In the genomic region with DNA sequence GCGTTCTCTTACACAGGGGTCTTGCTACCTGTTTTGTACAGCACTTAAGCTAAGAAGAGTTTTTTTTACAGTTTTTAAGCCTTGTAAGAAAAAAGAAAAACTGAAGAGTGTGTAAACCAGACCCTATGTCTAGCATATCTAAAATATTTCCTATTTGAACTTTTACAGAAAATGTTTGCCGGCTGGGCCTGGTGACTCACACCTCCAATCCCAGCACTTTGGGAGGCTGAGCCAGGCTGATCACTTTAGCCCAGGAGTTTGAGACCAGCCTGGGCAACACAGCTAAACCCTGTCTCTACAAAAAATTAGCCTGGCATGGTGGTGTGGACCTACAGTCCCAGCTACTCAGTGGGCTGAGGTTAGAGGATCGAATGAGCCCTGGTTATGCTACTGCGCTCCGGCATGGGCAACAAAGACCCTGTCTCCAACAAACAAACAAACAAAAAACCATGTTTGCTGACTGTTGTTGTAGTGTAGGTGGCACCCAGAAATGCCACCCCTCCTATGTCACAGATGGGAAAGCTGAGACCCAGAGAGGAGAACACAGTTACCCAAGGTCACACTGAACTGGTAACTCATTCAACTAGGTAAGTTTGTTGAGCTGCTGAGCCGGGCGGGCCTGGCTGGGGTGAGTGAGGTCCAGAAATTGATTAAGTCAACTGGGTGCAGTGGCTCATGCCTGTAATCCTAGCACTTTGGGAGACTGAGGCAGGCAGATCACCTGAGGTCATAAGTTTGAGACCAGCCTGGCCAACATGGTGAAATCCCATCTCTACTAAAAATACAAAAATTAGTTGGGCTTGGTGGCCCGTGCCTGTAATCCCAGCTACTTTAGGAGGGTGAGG, we compare ENCODE assay signal across 8 cellular contexts. TPM values are rescaled to one million over a fixed set of nuclear protein-coding genes. Genes with fewer than 3 reads are reported as not detected.
DNase-seq lines count a peak whose midpoint lies in the region; ATAC-seq and TF ChIP-seq lines count a peak whose summit lies in the region.

No MANE protein-coding gene starts in this region.

- H3K27ac Mint-ChIP-seq in activated CD4-positive, alpha-beta T cell treated with anti-CD3 and anti-CD28 coated beads, Interleukin-2, amount 10 ng/mL, durations not matched to agents 24 days and 14 days: peak overlapping the region; percentile 97
- H3K27ac Mint-ChIP-seq in activated CD4-positive, alpha-beta memory T cell treated with anti-CD3 and anti-CD28 coated beads for 36 hours: peak overlapping the region; percentile 77
- peak overlapping the region; percentile 94 for H3K27ac Mint-ChIP-seq in stimulated activated effector memory CD8-positive, alpha-beta T cell treated with anti-CD3 and anti-CD28 coated beads, Interleukin-12 subunit alpha, Interleukin-12 subunit beta, amount 100 ng/mL, for 72 hours

- intact Hi-C loops in activated CD4-positive, alpha-beta T cell treated with anti-CD3 and anti-CD28 coated beads, Interleukin-2, amount 10 ng/mL, durations not matched to agents 24 days and 14 days (cut with micrococcal nuclease): no loop called here
- intact Hi-C loops in activated CD4-positive, alpha-beta memory T cell treated with anti-CD3 and anti-CD28 coated beads for 36 hours (cut with micrococcal nuclease): loop anchor here (5.0 kb wide), 1 partner anchor 187 kb away; the partner anchor contains the start of genes QPCTL and SNRPD2

- DNase-seq in activated CD4-positive, alpha-beta T cell treated with anti-CD3 and anti-CD28 coated beads, Interleukin-2, amount 10 ng/mL, durations not matched to agents 24 days and 14 days: no peak
- DNase-seq in activated CD4-positive, alpha-beta T cell treated with anti-CD3 and anti-CD28 coated beads for 4 hours: no peak
- no peak for DNase-seq in activated CD4-positive, alpha-beta memory T cell treated with anti-CD3 and anti-CD28 coated beads for 36 hours
- DNase-seq in fibroblast of the aortic adventitia (ENCODE audit: low read depth): peak; percentile 56
- no peak for DNase-seq in stimulated activated effector memory CD8-positive, alpha-beta T cell treated with anti-CD3 and anti-CD28 coated beads, Interleukin-12 subunit alpha, Interleukin-12 subunit beta, amount 100 ng/mL, for 72 hours (ENCODE audit: low spot score in 2 of 2)
- DNase-seq in GOT3 (lab: John Stamatoyannopoulos, UW): no peak

- H3K4me3 Mint-ChIP-seq in activated CD4-positive, alpha-beta T cell treated with anti-CD3 and anti-CD28 coated beads, Interleukin-2, amount 10 ng/mL, durations not matched to agents 24 days and 14 days: peak overlapping the region; percentile 92
- peak overlapping the region; percentile 59 for H3K4me3 Mint-ChIP-seq in activated CD4-positive, alpha-beta memory T cell treated with anti-CD3 and anti-CD28 coated beads for 36 hours
- peak overlapping the region; percentile 98 for H3K4me3 Mint-ChIP-seq in stimulated activated effector memory CD8-positive, alpha-beta T cell treated with anti-CD3 and anti-CD28 coated beads, Interleukin-12 subunit alpha, Interleukin-12 subunit beta, amount 100 ng/mL, for 72 hours

- H3K27me3 Mint-ChIP-seq in activated CD4-positive, alpha-beta T cell treated with anti-CD3 and anti-CD28 coated beads, Interleukin-2, amount 10 ng/mL, durations not matched to agents 24 days and 14 days: no peaks in the 10 kb centered on the region
- no peaks in the 10 kb centered on the region for H3K27me3 Mint-ChIP-seq in activated CD4-positive, alpha-beta memory T cell treated with anti-CD3 and anti-CD28 coated beads for 36 hours

- no peaks in the 10 kb centered on the region for H3K9me3 Mint-ChIP-seq in activated CD4-positive, alpha-beta T cell treated with anti-CD3 and anti-CD28 coated beads, Interleukin-2, amount 10 ng/mL, durations not matched to agents 24 days and 14 days
- no peaks in the 10 kb centered on the region for H3K9me3 Mint-ChIP-seq in activated CD4-positive, alpha-beta memory T cell treated with anti-CD3 and anti-CD28 coated beads for 36 hours
- H3K9me3 Mint-ChIP-seq in stimulated activated effector memory CD8-positive, alpha-beta T cell treated with anti-CD3 and anti-CD28 coated beads, Interleukin-12 subunit alpha, Interleukin-12 subunit beta, amount 100 ng/mL, for 72 hours: no peaks in the 10 kb centered on the region

- peaks cover 15% of the 10 kb centered on the region for H3K36me3 Mint-ChIP-seq in activated CD4-positive, alpha-beta T cell treated with anti-CD3 and anti-CD28 coated beads, Interleukin-2, amount 10 ng/mL, durations not matched to agents 24 days and 14 days (ENCODE audit: low read depth)
- peaks cover 4% of the 10 kb centered on the region for H3K36me3 Mint-ChIP-seq in activated CD4-positive, alpha-beta memory T cell treated with anti-CD3 and anti-CD28 coated beads for 36 hours
- peaks cover 25% of the 10 kb centered on the region for H3K36me3 Mint-ChIP-seq in stimulated activated effector memory CD8-positive, alpha-beta T cell treated with anti-CD3 and anti-CD28 coated beads, Interleukin-12 subunit alpha, Interleukin-12 subunit beta, amount 100 ng/mL, for 72 hours

- TF ChIP-seq CTCF in fibroblast of the aortic adventitia (IDR thresholded peaks at IDR 0.05; ENCODE audit: insufficient read depth, low read length): no peak

- no peak overlapping the region for H3K4me3 ChIP-seq in fibroblast of the aortic adventitia (ENCODE audit: low read depth, low read length)

- no peak for ATAC-seq in stimulated activated effector memory CD8-positive, alpha-beta T cell treated with anti-CD3 and anti-CD28 coated beads, Interleukin-12 subunit alpha, Interleukin-12 subunit beta, amount 100 ng/mL, for 72 hours
- ATAC-seq in HG03280 (IDR thresholded peaks at IDR 0.05; ENCODE audit: unreplicated experiment): no peak
- ATAC-seq in GM21528 (IDR thresholded peaks at IDR 0.05; ENCODE audit: low FRiP score, unreplicated experiment): no peak

- POLR2A ChIA-PET in activated CD4-positive, alpha-beta memory T cell treated with anti-CD3 and anti-CD28 coated beads for 36 hours (lab: Charles Lee): interaction anchor here (1.7 kb wide), 2 partner anchors 9 to 137 kb away, joined by 4 to 6 read pairs; no protein-coding TSS in a partner anchor

- CTCF ChIA-PET in activated CD4-positive, alpha-beta memory T cell treated with anti-CD3 and anti-CD28 coated beads for 36 hours (lab: Charles Lee): interaction anchor here (0.5 to 2.3 kb wide), 12 partner anchors 8 to 264 kb away, joined by 3 to 15 read pairs (median 3); partner anchors contain the start of genes PPM1N, RTN2 and SIX5

- H3K4me1 Mint-ChIP-seq in activated CD4-positive, alpha-beta T cell treated with anti-CD3 and anti-CD28 coated beads, Interleukin-2, amount 10 ng/mL, durations not matched to agents 24 days and 14 days: peaks cover 34% of the 10 kb centered on the region
- H3K4me1 Mint-ChIP-seq in activated CD4-positive, alpha-beta memory T cell treated with anti-CD3 and anti-CD28 coated beads for 36 hours (ENCODE audit: low read depth): peaks cover 25% of the 10 kb centered on the region
- H3K4me1 Mint-ChIP-seq in stimulated activated effector memory CD8-positive, alpha-beta T cell treated with anti-CD3 and anti-CD28 coated beads, Interleukin-12 subunit alpha, Interleukin-12 subunit beta, amount 100 ng/mL, for 72 hours: peaks cover 24% of the 10 kb centered on the region

RNA-seq across cellular contexts. Expression of gene VASP, which starts 1.9 kb away (rescaled TPM):
- 215 and 219 TPM in 2 replicates for total RNA-seq in activated CD4-positive, alpha-beta T cell treated with anti-CD3 and anti-CD28 coated beads, Interleukin-2, amount 10 ng/mL, durations not matched to agents 24 days and 14 days
- total RNA-seq in activated CD4-positive, alpha-beta memory T cell treated with anti-CD3 and anti-CD28 coated beads for 36 hours: 100 to 1,000 TPM; 167 to 174 TPM
- 31.6 and 33.3 TPM in 2 replicates for total RNA-seq in fibroblast of the aortic adventitia (ENCODE audit: low replicate concordance)

RNA-seq across cellular contexts. Expression of gene PPM1N, which starts 7.1 kb away (rescaled TPM):
- 1.3 and 1.9 TPM in 2 replicates for total RNA-seq in activated CD4-positive, alpha-beta T cell treated with anti-CD3 and anti-CD28 coated beads, Interleukin-2, amount 10 ng/mL, durations not matched to agents 24 days and 14 days
- 1 to 10 TPM; 3.5 to 3.6 TPM for total RNA-seq in activated CD4-positive, alpha-beta memory T cell treated with anti-CD3 and anti-CD28 coated beads for 36 hours
- total RNA-seq in fibroblast of the aortic adventitia (ENCODE audit: low replicate concordance): 0.99 and 2.4 TPM in 2 replicates

RNA-seq across cellular contexts. Expression of gene RTN2, which starts 8.5 kb away (rescaled TPM):
- total RNA-seq in activated CD4-positive, alpha-beta T cell treated with anti-CD3 and anti-CD28 coated beads, Interleukin-2, amount 10 ng/mL, durations not matched to agents 24 days and 14 days: 2.6 and 2.8 TPM in 2 replicates
- 1 to 10 TPM; 1.5 to 2.2 TPM for total RNA-seq in activated CD4-positive, alpha-beta memory T cell treated with anti-CD3 and anti-CD28 coated beads for 36 hours
- 5.7 and 26.8 TPM in 2 replicates for total RNA-seq in fibroblast of the aortic adventitia (ENCODE audit: low replicate concordance)

RNA-seq across cellular contexts. Expression of gene FOSB, which starts 37.6 kb away (rescaled TPM):
- total RNA-seq in activated CD4-positive, alpha-beta T cell treated with anti-CD3 and anti-CD28 coated beads, Interleukin-2, amount 10 ng/mL, durations not matched to agents 24 days and 14 days: 11.3 TPM in 2 replicates
- 1 to 10 TPM; 3.7 to 5.9 TPM for total RNA-seq in activated CD4-positive, alpha-beta memory T cell treated with anti-CD3 and anti-CD28 coated beads for 36 hours
- 0.33 and 0.81 TPM in 2 replicates for total RNA-seq in fibroblast of the aortic adventitia (ENCODE audit: low replicate concordance)
